ENCODE assay signal across 28 cellular contexts in genomic region chr1:12076425-12077005, GRCh38. TPM values are rescaled to one million over a fixed set of nuclear protein-coding genes. Genes with fewer than 3 reads are reported as not detected.
DNase-seq lines count a peak whose midpoint lies in the region; ATAC-seq, FAIRE-seq and TF ChIP-seq lines count a peak whose summit lies in the region.
"Had no signal": no experiment of that assay in that cellular context is flagged by ENCODE, and none has a peak within 500 bp of the region (broad histone marks: within the 10 kb centered on the region; RNA-seq: fewer than 3 reads in every experiment).

No MANE protein-coding gene starts in this region.

- DNase-seq in GM12891 (ENCODE audit: insufficient read length, low spot score): no peak
- peak; percentile 53 for DNase-seq in chondrocyte (ENCODE audit: low spot score)
- peak; percentile 57 for DNase-seq in posterior vena cava (ENCODE audit: low spot score)
- no peak for DNase-seq in CD14-positive monocyte (ENCODE audit: low spot score)
- DNase-seq in nucleus accumbens (lab: John Stamatoyannopoulos, UW): no peak
- DNase-seq in CD4-positive, alpha-beta T cell: no peak
- DNase-seq: activated CD4-positive, alpha-beta T cell treated with anti-CD3 and anti-CD28 coated beads, Interleukin-2, amount 10 ng/mL, durations not matched to agents 7 days and 5 days; activated naive CD8-positive, alpha-beta T cell treated with anti-CD3 and anti-CD28 coated beads, Interleukin-2, amount 10 ng/mL, durations not matched to agents 7 days and 5 days; central memory CD4-positive, alpha-beta T cell; DMS79 treated with DMSO at 0.1 percent for 48 hours; endodermal cell; lower lobe of right lung; mucosa of descending colon; NCI-H1092 treated with DMSO at 0.1 percent for 48 hours; NCI-H187 treated with DMSO at 0.1 percent for 48 hours; NCI-H526; psoas muscle; SHP77; sigmoid colon; stimulated activated CD4-positive, alpha-beta T cell treated with anti-CD3 and anti-CD28 coated beads, Interleukin-15, amount 100 ng/mL, for 24 hours; transverse colon had no signal

- no peak for TF ChIP-seq POLR2A in GM12891 (IDR thresholded peaks at IDR 0.05; ENCODE audit: low read depth, low read length)

- no peaks in the 10 kb centered on the region for H3K9me3 ChIP-seq in HUES48 (ENCODE audit: control insufficient read depth, insufficient read depth, low read length)
- no peaks in the 10 kb centered on the region for H3K9me3 ChIP-seq in CD4-positive, alpha-beta T cell (ENCODE audit: control insufficient read depth, low read length)
- H3K9me3 ChIP-seq: lower lobe of right lung, mucosa of descending colon, psoas muscle, sigmoid colon, transverse colon had no signal

- H3K4me1 Mint-ChIP-seq in chondrocyte (ENCODE audit: low read depth) (peaks cover 7% of the 10 kb centered on the region), CD14-positive monocyte (peaks cover 3% of the 10 kb centered on the region)
- peaks cover 13% of the 10 kb centered on the region for H3K4me1 Mint-ChIP-seq in CD4-positive, alpha-beta T cell (ENCODE audit: low read depth)

- intact Hi-C loops in posterior vena cava (cut with DNase I) (no loop called here), CD14-positive monocyte (cut with micrococcal nuclease) (no loop called here)
- intact Hi-C loops in CD4-positive, alpha-beta T cell (cut with DNase I, micrococcal nuclease): no loop called here

- ATAC-seq in CD4-positive, alpha-beta T cell (ENCODE audit: poor library complexity): no peak
- ATAC-seq: activated T-helper 17 cell treated with anti-CD3 and anti-CD28 coated beads, Interleukin-2, amount 50 U/mL, for 72 hours; esophagus mucosa; lower lobe of right lung; mucosa of descending colon; Panc1; psoas muscle had no signal

- no peak overlapping the region for H3K27ac ChIP-seq in HUES48 (ENCODE audit: low read depth, low read length)
- no peak overlapping the region for H3K27ac ChIP-seq in CD4-positive, alpha-beta T cell (ENCODE audit: low read depth, low read length)
- H3K27ac ChIP-seq: heart left ventricle, lower lobe of right lung, psoas muscle, transverse colon had no signal

- H3K27ac Mint-ChIP-seq in chondrocyte (ENCODE audit: unreplicated experiment): peak overlapping the region; percentile 57
- H3K27ac Mint-ChIP-seq in CD14-positive monocyte: no peak overlapping the region
- H3K27ac Mint-ChIP-seq in CD4-positive, alpha-beta T cell: no peak overlapping the region
- H3K27ac Mint-ChIP-seq: activated CD4-positive, alpha-beta T cell treated with anti-CD3 and anti-CD28 coated beads, Interleukin-2, amount 10 ng/mL, durations not matched to agents 7 days and 5 days; activated naive CD8-positive, alpha-beta T cell treated with anti-CD3 and anti-CD28 coated beads, Interleukin-2, amount 10 ng/mL, durations not matched to agents 7 days and 5 days; dendritic cell treated with granulocyte-macrophage colony-stimulating factor and Interleukin-4, amounts not matched to agents 40 ng/mL and 50 ng/mL, for 4 days; endodermal cell had no signal

- peak; percentile 51 for FAIRE-seq in GM12891 (lab: Jason Lieb, UNC)

- TF ChIP-seq CTCF in chondrocyte (IDR thresholded peaks at IDR 0.05) (no peak), CD14-positive monocyte (IDR thresholded peaks at IDR 0.05) (no peak)
- TF ChIP-seq CTCF in CD4-positive, alpha-beta T cell (IDR thresholded peaks at IDR 0.05): no peak

- 0 out of 2 replicates have a peak overlapping the region, but pooled peaks have one; percentile 19 for H3K9ac ChIP-seq in HUES48 (ENCODE audit: low read depth, low read length)

- H3K9me3 Mint-ChIP-seq in chondrocyte (ENCODE audit: low read depth): peaks cover 5% of the 10 kb centered on the region
- H3K9me3 Mint-ChIP-seq in CD14-positive monocyte: peaks cover 0 to 5% (median under 1%) of the 10 kb centered on the region in 7 donors
- H3K9me3 Mint-ChIP-seq in CD4-positive, alpha-beta T cell: no peaks in the 10 kb centered on the region
- H3K9me3 Mint-ChIP-seq: activated T-helper 17 cell treated with anti-CD3 and anti-CD28 coated beads, Interleukin-2, amount 50 U/mL, for 72 hours had no signal

- POLR2A ChIA-PET in CD4-positive, alpha-beta T cell (lab: Charles Lee): no interaction called here

- H3K36me3 Mint-ChIP-seq in chondrocyte (ENCODE audit: low read depth) (peaks cover 2% of the 10 kb centered on the region), CD14-positive monocyte (no peaks in the 10 kb centered on the region)
- H3K36me3 Mint-ChIP-seq in CD4-positive, alpha-beta T cell (ENCODE audit: low read depth): no peaks in the 10 kb centered on the region

- H3K4me3 Mint-ChIP-seq in chondrocyte (ENCODE audit: unreplicated experiment) (no peak overlapping the region), CD14-positive monocyte (no peak overlapping the region)
- no peak overlapping the region for H3K4me3 Mint-ChIP-seq in CD4-positive, alpha-beta T cell
- H3K4me3 Mint-ChIP-seq: activated CD4-positive, alpha-beta T cell treated with anti-CD3 and anti-CD28 coated beads, Interleukin-2, amount 10 ng/mL, durations not matched to agents 7 days and 5 days; activated naive CD8-positive, alpha-beta T cell treated with anti-CD3 and anti-CD28 coated beads, Interleukin-2, amount 10 ng/mL, durations not matched to agents 7 days and 5 days; dendritic cell treated with granulocyte-macrophage colony-stimulating factor and Interleukin-4, amounts not matched to agents 40 ng/mL and 50 ng/mL, for 4 days; endodermal cell had no signal

- CTCF ChIA-PET in CD4-positive, alpha-beta T cell (lab: Charles Lee): no interaction called here

- H3K4me3 ChIP-seq in HUES48 (ENCODE audit: low read depth, low read length): no peak overlapping the region
- H3K4me3 ChIP-seq: heart left ventricle, lower lobe of right lung, mucosa of descending colon, psoas muscle, sigmoid colon, transverse colon had no signal

- H3K4me1 ChIP-seq in HUES48 (ENCODE audit: control insufficient read depth, insufficient read depth, low read length): peaks cover 12% of the 10 kb centered on the region
- H3K4me1 ChIP-seq: lower lobe of right lung, psoas muscle had no signal

- H3K36me3 ChIP-seq in HUES48 (ENCODE audit: control insufficient read depth, insufficient read depth, low read length): 0 out of 2 replicates have a peak, but pooled peaks cover 12% of the 10 kb centered on the region
- H3K36me3 ChIP-seq: heart left ventricle, lower lobe of right lung, sigmoid colon, transverse colon had no signal

- H3K27me3 Mint-ChIP-seq in chondrocyte (ENCODE audit: low read depth): peaks cover 10% of the 10 kb centered on the region
- H3K27me3 Mint-ChIP-seq in CD14-positive monocyte (ENCODE audit: low read depth in 3 of 3): peaks cover 0 to 2% (median 2%) of the 10 kb centered on the region in 3 donors
- no peaks in the 10 kb centered on the region for H3K27me3 Mint-ChIP-seq in CD4-positive, alpha-beta T cell
- H3K27me3 Mint-ChIP-seq: activated CD4-positive, alpha-beta T cell treated with anti-CD3 and anti-CD28 coated beads, Interleukin-2, amount 10 ng/mL, durations not matched to agents 7 days and 5 days had no signal

- H3K27me3 ChIP-seq in HUES48 (ENCODE audit: control insufficient read depth, insufficient read depth, low read length): no peaks in the 10 kb centered on the region
- H3K27me3 ChIP-seq in CD4-positive, alpha-beta T cell (ENCODE audit: control insufficient read depth, insufficient read depth, low read length): no peaks in the 10 kb centered on the region
- H3K27me3 ChIP-seq: sigmoid colon had no signal

TF ChIP-seq in GM12891, 5 proteins besides CTCF, POLR2A, EP300 and RAD21:
- TF ChIP-seq PAX5 (IDR thresholded peaks at IDR 0.05; ENCODE audit: insufficient read depth, low read length, severe bottlenecking) (no peak), SPI1 (IDR thresholded peaks at IDR 0.05; ENCODE audit: low read depth, low read length) (no peak), POU2F2 (IDR thresholded peaks at IDR 0.05; ENCODE audit: low read depth, low read length) (no peak), TAF1 (IDR thresholded peaks at IDR 0.05; ENCODE audit: low read depth, low read length) (no peak), POLR2AphosphoS5 (IDR thresholded peaks at IDR 0.05; ENCODE audit: low read depth, low read length) (no peak)
TF ChIP-seq in GM12891: peak in this region for 0.

RNA-seq across cellular contexts. Expression of gene TNFRSF8, which starts 13.4 kb away (rescaled TPM):
- polyA plus RNA-seq in GM12891 (2012; ENCODE audit: low read depth, missing spikeins): 54.1 TPM
- total RNA-seq in chondrocyte (not detected in 3 replicates), posterior vena cava (1 to 10 TPM in 1 of 2 donors, under 1 TPM in 1; 1.00 to 1.3 TPM)
- 10 to 100 TPM; 11.8 to 11.9 TPM for polyA plus RNA-seq in CD14-positive monocyte
- under 1 TPM in 1 of 2 experiments, not detected in 1; 0.14 TPM for total RNA-seq in CD4-positive, alpha-beta T cell
- polyA plus RNA-seq: BJ had no signal

RNA-seq across cellular contexts. Expression of gene MIIP, which starts 57.2 kb away (rescaled TPM):
- polyA plus RNA-seq in GM12891 (2012; ENCODE audit: low read depth, missing spikeins): 43.9 TPM
- 14.5 to 17.8 TPM (median 17.7 TPM) in 3 replicates for total RNA-seq in chondrocyte
- 10 to 100 TPM; 22.4 to 22.7 TPM for total RNA-seq in posterior vena cava
- 10 to 100 TPM; 45.9 to 56.4 TPM for polyA plus RNA-seq in CD14-positive monocyte
- 10 to 100 TPM; 21.8 to 23.1 TPM for total RNA-seq in CD4-positive, alpha-beta T cell

Comparison
In these comparisons a context has a peak if more than half of its experiments do, and no peak if none do; other contexts are left out.
1. DNase-seq: peak in chondrocyte (single experiment) and posterior vena cava (single experiment); none in GM12891 (single experiment), CD14-positive monocyte (single experiment), nucleus accumbens (0 of 56) and CD4-positive, alpha-beta T cell (0 of 10).